In the genomic region with DNA sequence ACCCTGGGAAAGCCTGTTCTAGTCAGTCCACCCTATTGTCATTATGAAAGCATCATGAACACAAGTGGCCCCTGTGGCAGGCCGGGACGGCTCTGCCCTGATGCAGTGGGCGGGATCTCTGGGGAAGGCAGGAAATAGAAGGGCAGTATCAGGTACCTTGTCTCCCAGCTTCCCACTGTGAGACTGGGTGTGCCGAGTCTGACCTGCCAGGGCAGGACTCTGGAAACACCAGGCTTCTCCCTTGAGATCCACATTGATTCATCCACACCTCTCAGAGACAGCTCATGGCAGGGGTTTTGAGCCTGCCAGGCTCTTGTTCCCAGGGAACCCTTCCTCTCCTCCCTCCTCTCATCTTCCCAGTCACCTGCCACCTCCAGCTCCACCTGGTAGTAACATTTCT, we compare ENCODE assay signal across 15 cellular contexts. TPM values are rescaled to one million over a fixed set of nuclear protein-coding genes. Genes with fewer than 3 reads are reported as not detected.
DNase-seq lines count a peak whose midpoint lies in the region; ATAC-seq, FAIRE-seq and TF ChIP-seq lines count a peak whose summit lies in the region.
"Had no signal": no experiment of that assay in that cellular context is flagged by ENCODE, and none has a peak within 500 bp of the region (broad histone marks: within the 10 kb centered on the region; RNA-seq: fewer than 3 reads in every experiment).

No MANE protein-coding gene starts in this region.

- no peaks in the 10 kb centered on the region for H3K9me3 ChIP-seq in K562 (replicated peaks; ENCODE audit: control insufficient read depth, insufficient read depth, low read depth, low read length)
- H3K9me3 ChIP-seq: left lung, upper lobe of left lung had no signal

- H3K4me3 ChIP-seq in KMS-11 (IDR thresholded peaks at IDR 0.05; ENCODE audit: insufficient read depth, low read depth, low read length) (no peak overlapping the region), K562 (no peak overlapping the region)
- H3K4me3 ChIP-seq: left lung, upper lobe of left lung had no signal

- no peak for TF ChIP-seq POLR2A in K562 (conservative IDR thresholded peaks at IDR 0.05)

- WGBS in K562 (ENCODE audit: insufficient coverage, low coverage, missing lambda C conversion rate), result 5% methylated on average over 4 of the region's 4 CpGs

- no peak for TF ChIP-seq RAD21 in K562 (CRISPR knock-in tag; conservative IDR thresholded peaks at IDR 0.05 in 1 of 2, IDR thresholded peaks at IDR 0.05 in 1 of 2)

- intact Hi-C loops in K562 (cut with micrococcal nuclease), result no loop called here

- CTCF ChIA-PET in K562 (lab: Yijun Ruan, JAX; ENCODE audit: low intra/inter-chr PET ratio), result no interaction called here

- no peak for FAIRE-seq in K562 (lab: Jason Lieb, UNC)

- peak overlapping the region; percentile 2 for H3K27ac Mint-ChIP-seq in progenitor cell of endocrine pancreas
- H3K27ac Mint-ChIP-seq: activated CD4-positive, alpha-beta T cell treated with anti-CD3 and anti-CD28 coated beads, Interleukin-2, amount 10 ng/mL, durations not matched to agents 24 days and 14 days had no signal

- peaks cover 3% of the 10 kb centered on the region for H3K27me3 Mint-ChIP-seq in progenitor cell of endocrine pancreas

- BruUV-seq in K562 (replicated peaks; lab: Mats Ljungman, UMichigan), result no TSS peak

- 0 out of 2 replicates have a peak overlapping the region, but pooled peaks have one; percentile 8 for H2AFZ ChIP-seq in KMS-11 (ENCODE audit: low read depth)
- H2AFZ ChIP-seq in K562 (ENCODE audit: low read depth, low read length), result no peak overlapping the region

- H3K4me2 ChIP-seq in KMS-11 (no peak overlapping the region), K562 (ENCODE audit: insufficient read depth, low read length) (no peak overlapping the region)

- DNase-seq in NCI-H187 (lab: John Stamatoyannopoulos, UW), result peak; percentile 13
- DNase-seq in NCI-H187 treated with DMSO at 0.1 percent for 48 hours (lab: John Stamatoyannopoulos, UW), result no peak
- no peak for DNase-seq in K562 (ENCODE audit: extremely low read depth in 1 of 4, low spot score in 3 of 4)
- DNase-seq in progenitor cell of endocrine pancreas (ENCODE audit: low spot score, unreplicated experiment), result no peak
- DNase-seq in kidney glomerular epithelial cell (lab: John Stamatoyannopoulos, UW), result no peak
- DNase-seq in activated naive CD4-positive, alpha-beta T cell treated with Interleukin-2 at 50 U/mL for 16 hours, result no peak
- DNase-seq: activated CD4-positive, alpha-beta T cell treated with anti-CD3 and anti-CD28 coated beads, Interleukin-2, amount 10 ng/mL, durations not matched to agents 24 days and 14 days; activated effector memory CD4-positive, alpha-beta T cell treated with anti-CD3 and anti-CD28 coated beads, Interleukin-2, amount 50 U/mL, for 16 hours; DMS79; T-helper 1 cell; upper lobe of left lung had no signal

- H3K27ac ChIP-seq in KMS-11, result no peak overlapping the region
- no peak overlapping the region for H3K27ac ChIP-seq in K562 (ENCODE audit: extremely low read depth, low read depth, low read length)
- H3K27ac ChIP-seq: left lung, upper lobe of left lung had no signal

- H3K27me3 ChIP-seq in KMS-11 (ENCODE audit: insufficient read depth, low read depth), result no peaks in the 10 kb centered on the region
- H3K27me3 ChIP-seq in K562 (ENCODE audit: control insufficient read depth in 2 of 2, insufficient read depth in 2 of 2, low read length in 2 of 2), result peaks cover 33 to 48% of the 10 kb centered on the region in 2 experiments
- H3K27me3 ChIP-seq: upper lobe of left lung had no signal

- H3K4me1 ChIP-seq in KMS-11 (ENCODE audit: low read depth, poor library complexity, severe bottlenecking) (peaks cover 4% of the 10 kb centered on the region), K562 (replicated peaks in 1 of 2; ENCODE audit: control insufficient read depth in 2 of 2, insufficient read depth in 2 of 2, low read length in 2 of 2) (peaks cover 0 to 11% of the 10 kb centered on the region in 2 experiments; a peak in 2 of 5 replicates)

- in situ Hi-C loops in K562 (cut with MboI), result no loop called here

- H3K79me2 ChIP-seq in KMS-11 (ENCODE audit: insufficient read depth, low read depth) (no peaks in the 10 kb centered on the region), K562 (ENCODE audit: control insufficient read depth, insufficient read depth, low read length) (no peaks in the 10 kb centered on the region)

- no peaks in the 10 kb centered on the region for H3K9me3 Mint-ChIP-seq in progenitor cell of endocrine pancreas (ENCODE audit: low read depth)
- H3K9me3 Mint-ChIP-seq: activated CD4-positive, alpha-beta T cell treated with anti-CD3 and anti-CD28 coated beads, Interleukin-2, amount 10 ng/mL, durations not matched to agents 24 days and 14 days had no signal

- no peak for TF ChIP-seq EP300 in K562 (IDR thresholded peaks at IDR 0.05; ENCODE audit: low read length)

- no peaks in the 10 kb centered on the region for H4K20me1 ChIP-seq in KMS-11 (ENCODE audit: insufficient read depth)
- H4K20me1 ChIP-seq in K562 (replicated peaks; ENCODE audit: control insufficient read depth, insufficient read depth, low read length), result no peaks in the 10 kb centered on the region

- H3K9me1 ChIP-seq in K562 (ENCODE audit: control insufficient read depth, insufficient read depth, low read length), result no peaks in the 10 kb centered on the region

- POLR2A ChIA-PET in K562 (lab: Yijun Ruan, JAX), result no interaction called here

- H3K36me3 ChIP-seq in KMS-11 (ENCODE audit: insufficient read depth) (no peaks in the 10 kb centered on the region), K562 (ENCODE audit: control insufficient read depth, insufficient read depth, low read length) (no peaks in the 10 kb centered on the region)
- H3K36me3 ChIP-seq: left lung, upper lobe of left lung had no signal

- H3K9ac ChIP-seq in KMS-11 (no peak overlapping the region), K562 (ENCODE audit: insufficient read depth in 1 of 2, low read depth in 2 of 2, low read length in 2 of 2) (no peak overlapping the region)

- TF ChIP-seq CTCF in KMS-11 (conservative IDR thresholded peaks at IDR 0.05; ENCODE audit: low read depth, low read length) (no peak), K562 (IDR thresholded peaks at IDR 0.05 in 2 of 3, conservative IDR thresholded peaks at IDR 0.05 in 1 of 3; ENCODE audit: insufficient read depth in 2 of 3, low read depth in 1 of 3, low read length in 3 of 3) (no peak), progenitor cell of endocrine pancreas (IDR thresholded peaks at IDR 0.05; ENCODE audit: unreplicated experiment) (no peak)

- peak; percentile 19; the same call in 1 of the 3 replicates for ATAC-seq in K562
- ATAC-seq in GM19035 (IDR thresholded peaks at IDR 0.05; ENCODE audit: unreplicated experiment), result no peak
- ATAC-seq: left lung had no signal

- no peak overlapping the region for H3K4me3 Mint-ChIP-seq in progenitor cell of endocrine pancreas (ENCODE audit: low read depth)
- H3K4me3 Mint-ChIP-seq: activated CD4-positive, alpha-beta T cell treated with anti-CD3 and anti-CD28 coated beads, Interleukin-2, amount 10 ng/mL, durations not matched to agents 24 days and 14 days; brain had no signal

- H3K36me3 Mint-ChIP-seq in progenitor cell of endocrine pancreas (ENCODE audit: insufficient read depth), result no peaks in the 10 kb centered on the region
- H3K36me3 Mint-ChIP-seq: brain had no signal

- peaks cover 27% of the 10 kb centered on the region for H3K4me1 Mint-ChIP-seq in progenitor cell of endocrine pancreas (ENCODE audit: low read depth)

RNA-seq across cellular contexts. Expression of a gene that starts 24.5 kb away (rescaled TPM):
- 24.6 and 55.8 TPM in 2 replicates for total RNA-seq in K562 (2011; cell fraction: chromatin; rRNA removed; ENCODE audit: low replicate concordance)
- total RNA-seq in K562 (2011; cell fraction: nucleolus; rRNA removed), result 17.2 and 20.8 TPM in 2 replicates
- 24.4 and 26.3 TPM in 2 replicates for total RNA-seq in K562 (2011; cell fraction: nucleoplasm; rRNA removed)
- 42.5 and 60.1 TPM in 2 replicates for total RNA-seq in K562 (2014; rRNA removed)
- 67.4 and 75.8 TPM in 2 replicates for total RNA-seq in K562 (2014; rRNA removed; fragmentation: Illumina TruSeq; extraction: Trizol)
- 61.9 and 68.8 TPM in 2 replicates for total RNA-seq in K562 (2015; rRNA removed; fragmentation: Illumina TruSeq; extraction: Trizol)
- total RNA-seq in K562 (2021), result 50.7 and 53.8 TPM in 2 replicates
- 55.0 and 67.5 TPM in 2 replicates for polyA plus RNA-seq in K562 (2011; rRNA removed)
- polyA plus RNA-seq in K562 (2011; cell fraction: cytosol; rRNA removed), result 15.4 and 29.3 TPM in 2 replicates
- 38.5 and 41.8 TPM in 2 replicates for polyA plus RNA-seq in K562 (2011; cell fraction: nucleus; rRNA removed)
- polyA plus RNA-seq in K562 (2012), result 39.7 and 47.9 TPM in 2 replicates
- polyA plus RNA-seq in K562 (2014; fragmentation: Illumina TruSeq; extraction: Trizol), result 50.9 and 58.5 TPM in 2 replicates
- 10 to 100 TPM; 32.1 to 49.8 TPM for polyA plus RNA-seq in K562 (2014; fragmentation: Nextera tagmentation; extraction: Ambion mirVana)
- 49.9 and 51.1 TPM in 2 replicates for polyA plus RNA-seq in K562 (2014; rRNA removed)
- polyA minus RNA-seq in K562 (2011; rRNA and poly(A)+ RNA removed), result 72.8 and 76.4 TPM in 2 replicates
- polyA minus RNA-seq in K562 (2011; cell fraction: cytosol; rRNA and poly(A)+ RNA removed), result 21.7 and 26.0 TPM in 2 replicates
- 28.3 and 41.1 TPM in 2 replicates for polyA minus RNA-seq in K562 (2011; cell fraction: nucleus; rRNA and poly(A)+ RNA removed)
- total RNA-seq in progenitor cell of endocrine pancreas, result 69.9 and 70.2 TPM in 2 replicates

RNA-seq across cellular contexts. Expression of a gene that starts 54.7 kb away (rescaled TPM):
- total RNA-seq in K562 (2011; cell fraction: chromatin; rRNA removed; ENCODE audit: low replicate concordance), result 0.12 and 0.21 TPM in 2 replicates
- under 0.01 and 0.13 TPM in 2 replicates for total RNA-seq in K562 (2011; cell fraction: nucleolus; rRNA removed)
- 0.07 TPM in 1 of 2 replicates, not detected in the other for total RNA-seq in K562 (2011; cell fraction: nucleoplasm; rRNA removed)
- total RNA-seq in K562 (2014; rRNA removed) (0.24 and 0.59 TPM in 2 replicates), K562 (2014; rRNA removed; fragmentation: Illumina TruSeq; extraction: Trizol) (0.11 and 0.13 TPM in 2 replicates), K562 (2015; rRNA removed; fragmentation: Illumina TruSeq; extraction: Trizol) (0.33 and 0.34 TPM in 2 replicates), K562 (2021) (0.36 and 0.60 TPM in 2 replicates), progenitor cell of endocrine pancreas (0.05 and 0.09 TPM in 2 replicates)
- polyA plus RNA-seq in K562 (2011; rRNA removed) (0.01 and 0.06 TPM in 2 replicates), K562 (2014; fragmentation: Illumina TruSeq; extraction: Trizol) (0.25 and 0.31 TPM in 2 replicates), K562 (2014; fragmentation: Nextera tagmentation; extraction: Ambion mirVana) (under 1 TPM; 0.04 TPM), K562 (2014; rRNA removed) (0.22 and 0.60 TPM in 2 replicates)
- 0.01 and 0.18 TPM in 2 replicates for polyA plus RNA-seq in K562 (2011; cell fraction: cytosol; rRNA removed)
- 0.03 and 0.26 TPM in 2 replicates for polyA plus RNA-seq in K562 (2011; cell fraction: nucleus; rRNA removed)
- 1.7 and 4.0 TPM in 2 replicates for polyA plus RNA-seq in K562 (2012)
- 0.04 TPM in 1 of 2 replicates, not detected in the other for polyA minus RNA-seq in K562 (2011; rRNA and poly(A)+ RNA removed)
- 0.38 TPM in 1 of 2 replicates, not detected in the other for polyA minus RNA-seq in K562 (2011; cell fraction: cytosol; rRNA and poly(A)+ RNA removed)
- polyA minus RNA-seq in K562 (2011; cell fraction: nucleus; rRNA and poly(A)+ RNA removed), result 0.11 and 0.13 TPM in 2 replicates
- total RNA-seq: activated CD4-positive, alpha-beta T cell treated with anti-CD3 and anti-CD28 coated beads, Interleukin-2, amount 10 ng/mL, durations not matched to agents 24 days and 14 days had no signal

Comparison
In these comparisons a context has a peak if more than half of its experiments do, and no peak if none do; other contexts are left out.
1. DNase-seq: peak in NCI-H187 (2 of 2); none in NCI-H187 treated with DMSO at 0.1 percent for 48 hours (single experiment), K562 (0 of 4), progenitor cell of endocrine pancreas (single experiment), kidney glomerular epithelial cell (single experiment) and activated naive CD4-positive, alpha-beta T cell treated with Interleukin-2 at 50 U/mL for 16 hours (single experiment).